Comparison of ENCODE assay signal across 1 cellular context in genomic region chr20:63520939-63521601, GRCh38.
TF ChIP-seq lines count a peak whose summit lies in the region.

No MANE protein-coding gene starts in this region.

TF ChIP-seq in H1, 55 proteins besides CTCF, POLR2A, EP300 and RAD21:
- TF ChIP-seq EZH2 (IDR thresholded peaks at IDR 0.05; ENCODE audit: low read depth, low read length, severe bottlenecking) (no peak), HDAC2 (IDR thresholded peaks at IDR 0.05; ENCODE audit: borderline replicate concordance in 1 of 2, low read depth in 2 of 2, low read length in 2 of 2) (0 out of 4 replicates have a peak, but pooled peaks of 1 of the 2 experiments have one; percentile 45), TAF1 (IDR thresholded peaks at IDR 0.05; ENCODE audit: low read depth, low read length) (peak; percentile 78), ATF2 (IDR thresholded peaks at IDR 0.05; ENCODE audit: low read length) (peak; percentile 46; the same call in 1 of the 2 replicates), MAX (IDR thresholded peaks at IDR 0.05) (peak; percentile 13), PHF8 (conservative IDR thresholded peaks at IDR 0.05; ENCODE audit: low read depth, low read length) (peak; percentile 39; the same call in 1 of the 2 replicates), FOSL1 (IDR thresholded peaks at IDR 0.05; ENCODE audit: insufficient read depth, low read depth, low read length) (no peak), KDM1A (IDR thresholded peaks at IDR 0.05; ENCODE audit: borderline replicate concordance, low read length) (no peak), SP2 (IDR thresholded peaks at IDR 0.05; ENCODE audit: low read length) (no peak), EGR1 (IDR thresholded peaks at IDR 0.05; ENCODE audit: borderline replicate concordance, low read depth, low read length) (no peak), BCL11A (IDR thresholded peaks at IDR 0.05; ENCODE audit: low read depth in 2 of 2, low read length in 2 of 2) (no peak), CREB1 (IDR thresholded peaks at IDR 0.05) (peak; percentile 38; the same call in 1 of the 2 replicates), BRCA1 (IDR thresholded peaks at IDR 0.05; ENCODE audit: low read depth, low read length) (no peak), KDM4A (IDR thresholded peaks at IDR 0.05; ENCODE audit: low read depth, low read length, severe bottlenecking) (peak; percentile 76), E2F6 (IDR thresholded peaks at IDR 0.05) (no peak), BACH1 (IDR thresholded peaks at IDR 0.05; ENCODE audit: low read length) (no peak), POLR2AphosphoS5 (IDR thresholded peaks at IDR 0.05; ENCODE audit: low read depth, low read length) (peak; percentile 62; the same call in 1 of the 2 replicates), SIRT6 (IDR thresholded peaks at IDR 0.05; ENCODE audit: low read length) (no peak), RBBP5 (IDR thresholded peaks at IDR 0.05; ENCODE audit: borderline replicate concordance, low read depth, low read length) (peak; percentile 67; the same call in 1 of the 2 replicates), YY1 (IDR thresholded peaks at IDR 0.05; ENCODE audit: low read depth, low read length) (0 out of 2 replicates have a peak, but pooled peaks have one; percentile 57), SIN3A (conservative IDR thresholded peaks at IDR 0.05 in 1 of 2, IDR thresholded peaks at IDR 0.05 in 1 of 2; ENCODE audit: low read depth in 1 of 2, low read length in 2 of 2) (peak in 1 of 2 experiments; percentile 62; a peak in 1 of 4 replicates), JUN (IDR thresholded peaks at IDR 0.05; ENCODE audit: low read depth, low read length) (peak; percentile 61; the same call in 1 of the 2 replicates), RNF2 (IDR thresholded peaks at IDR 0.05; ENCODE audit: borderline replicate concordance, low read depth, low read length, missing control alignments, poor library complexity, severe bottlenecking) (no peak), SIX5 (IDR thresholded peaks at IDR 0.05; ENCODE audit: low read depth, low read length) (no peak)
